Comparison of ENCODE assay signal across 8 cellular contexts in the genomic region with DNA sequence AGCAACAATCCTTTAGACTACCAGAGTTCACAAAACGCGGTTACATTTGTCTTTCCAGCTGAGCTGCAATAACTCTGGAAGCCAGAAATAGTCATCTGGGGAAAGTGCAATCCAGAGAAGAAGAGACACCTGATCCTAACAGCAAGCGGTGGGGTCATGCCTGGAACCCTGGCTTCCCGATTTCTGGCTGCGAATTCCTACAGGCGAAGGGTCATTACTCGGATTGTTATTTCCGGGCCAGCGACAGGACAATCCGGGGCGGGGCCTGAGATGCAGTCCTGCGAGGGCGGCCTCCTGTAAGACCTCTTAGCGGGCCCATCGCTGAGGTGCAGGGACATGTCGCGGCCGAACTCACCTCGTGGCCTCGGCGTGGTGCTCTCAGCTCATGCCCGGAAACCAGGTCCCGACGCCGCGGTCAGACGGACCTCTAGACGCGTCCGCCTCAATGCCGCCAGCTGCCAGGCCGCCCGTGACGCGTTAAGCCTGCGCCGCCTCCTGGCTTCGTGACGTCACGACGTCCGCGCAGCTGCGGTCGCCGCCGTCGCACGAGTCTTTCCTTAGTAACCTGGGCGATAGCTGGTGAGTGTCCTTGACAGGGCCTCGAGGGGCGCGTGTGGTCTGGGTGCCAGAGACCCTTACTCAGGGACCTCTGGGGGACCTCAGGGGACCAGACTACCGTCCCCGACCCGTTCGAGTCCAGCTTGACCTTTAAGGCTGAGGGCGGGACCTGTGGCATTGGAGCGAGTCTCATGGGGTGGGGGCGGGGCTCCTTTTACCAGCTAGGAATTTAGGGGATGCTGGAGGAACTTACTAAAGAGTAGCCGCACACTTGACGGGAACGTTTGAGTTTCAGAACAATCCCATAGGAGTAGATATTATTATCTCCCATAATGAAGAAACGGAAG. TPM values are rescaled to one million over a fixed set of nuclear protein-coding genes. Genes with fewer than 3 reads are reported as not detected.
DNase-seq lines count a peak whose midpoint lies in the region; ATAC-seq and TF ChIP-seq lines count a peak whose summit lies in the region.

Gene MRRF, plus strand, starts transcription at position 523 of the 905 bp plus-strand sequence. CDS start 6,010 bp downstream, outside the sequence.
Gene RBM18, minus strand, starts transcription at position 481 of the 905 bp plus-strand sequence. CDS start 3,348 bp downstream, outside the sequence.

- H3K4me1 Mint-ChIP-seq in activated naive CD8-positive, alpha-beta T cell treated with anti-CD3 and anti-CD28 coated beads, Interleukin-2, amount 10 ng/mL, durations not matched to agents 7 days and 5 days = peaks cover 30% of the 10 kb centered on the region

- H3K4me1 ChIP-seq in ovary (ENCODE audit: insufficient read depth) (peaks cover 12% of the 10 kb centered on the region), thymus (ENCODE audit: control insufficient read depth, insufficient read depth, low read length) (peaks cover 14% of the 10 kb centered on the region)

- DNase-seq in GM10266 (ENCODE audit: extremely low spot score) (peak; percentile 82), NCI-H1048 (lab: John Stamatoyannopoulos, UW) (peak; percentile 48), Right ventricle myocardium inferior (ENCODE audit: missing footprints) (peak; percentile 97), ovary (peak; percentile 85 to 94 (median 89))
- DNase-seq in activated naive CD8-positive, alpha-beta T cell treated with anti-CD3 and anti-CD28 coated beads, Interleukin-2, amount 10 ng/mL, durations not matched to agents 7 days and 5 days = peak; percentile 96

- H3K4me2 ChIP-seq in SU-DHL-6 (ENCODE audit: low read depth, low read length, poor library complexity, severe bottlenecking) = peak within 1 kb of the TSS; percentile 91

- no peak for TF ChIP-seq EP300 in ovary (IDR thresholded peaks at IDR 0.05)

- intact Hi-C loops in Right ventricle myocardium inferior (cut with DNase I) = loop anchor here (2.0 to 10.0 kb wide), 3 partner anchors 84 to 560 kb away; partner anchors contain the start of genes MORN5, NDUFA8 and PDCL
- intact Hi-C loops in ovary (cut with DNase I) = loop anchor here in 1 of 4 donors (10.0 kb wide), 1 partner anchor 170 kb away; the partner anchor contains the start of gene TTLL11

- WGBS in ovary, 3 donors = 0% methylated on average over 41 to 64 of the region's 64 CpGs
- under 1% methylated on average over 64 of the region's 64 CpGs for WGBS in thymus

- H3K27ac Mint-ChIP-seq in activated naive CD8-positive, alpha-beta T cell treated with anti-CD3 and anti-CD28 coated beads, Interleukin-2, amount 10 ng/mL, durations not matched to agents 7 days and 5 days = peak within 1 kb of the TSS; percentile 99

- peak within 1 kb of the TSS; percentile 74 for H2AFZ ChIP-seq in SU-DHL-6 (ENCODE audit: low read depth, low read length, severe bottlenecking)

- POLR2A ChIA-PET in activated naive CD8-positive, alpha-beta T cell treated with anti-CD3 and anti-CD28 coated beads, Interleukin-2, amount 10 ng/mL, durations not matched to agents 7 days and 5 days (lab: Charles Lee) = interaction anchor here (0.7 to 2.7 kb wide), 13 partner anchors 13 to 641 kb away, joined by 3 to 15 read pairs (median 3); partner anchors contain the start of genes MORN5, NDUFA8 and RC3H2

- H3K9me3 Mint-ChIP-seq in activated naive CD8-positive, alpha-beta T cell treated with anti-CD3 and anti-CD28 coated beads, Interleukin-2, amount 10 ng/mL, durations not matched to agents 7 days and 5 days = no peaks in the 10 kb centered on the region

- H3K36me3 ChIP-seq in SU-DHL-6 (ENCODE audit: low read length) (peaks cover 8% of the 10 kb centered on the region; the same call in 1 of the 2 replicates), ovary (no peaks in the 10 kb centered on the region), thymus (ENCODE audit: control insufficient read depth, insufficient read depth) (peaks cover 21% of the 10 kb centered on the region)

- H3K27me3 ChIP-seq in SU-DHL-6 (ENCODE audit: low read length) = no peaks in the 10 kb centered on the region
- H3K27me3 ChIP-seq in ovary = no peaks in the 10 kb centered on the region
- no peaks in the 10 kb centered on the region for H3K27me3 ChIP-seq in thymus (ENCODE audit: control insufficient read depth, insufficient read depth)

- H3K27me3 Mint-ChIP-seq in activated naive CD8-positive, alpha-beta T cell treated with anti-CD3 and anti-CD28 coated beads, Interleukin-2, amount 10 ng/mL, durations not matched to agents 7 days and 5 days = no peaks in the 10 kb centered on the region

- peak within 1 kb of the TSS; percentile 95 for H3K27ac ChIP-seq in SU-DHL-6 (ENCODE audit: low read depth, low read length)
- H3K27ac ChIP-seq in ovary = peak within 1 kb of the TSS; percentile 78 to 84
- peak within 1 kb of the TSS; percentile 94 for H3K27ac ChIP-seq in thymus (ENCODE audit: low read depth)

- TF ChIP-seq CTCF in GM10266 (IDR thresholded peaks at IDR 0.05; ENCODE audit: control insufficient read depth, insufficient read depth, low read depth, missing control alignments) = no peak
- TF ChIP-seq CTCF in SU-DHL-6 (IDR thresholded peaks at IDR 0.05; ENCODE audit: insufficient read depth, low read length, poor library complexity, severe bottlenecking) = no peak
- peak in 1 of 3 donors; percentile 44 for TF ChIP-seq CTCF in ovary (IDR thresholded peaks at IDR 0.05)

- H3K4me3 Mint-ChIP-seq in activated naive CD8-positive, alpha-beta T cell treated with anti-CD3 and anti-CD28 coated beads, Interleukin-2, amount 10 ng/mL, durations not matched to agents 7 days and 5 days = peak within 1 kb of the TSS; percentile 99

- no peaks in the 10 kb centered on the region for H4K20me1 ChIP-seq in SU-DHL-6 (ENCODE audit: low read depth, low read length)

- no peaks in the 10 kb centered on the region for H3K9me2 ChIP-seq in SU-DHL-6 (replicated peaks; ENCODE audit: insufficient read depth, low read length)

- TF ChIP-seq POLR2A in ovary (IDR thresholded peaks at IDR 0.05) = peak; percentile 74

- peaks cover 81% of the 10 kb centered on the region for H3K79me2 ChIP-seq in SU-DHL-6 (ENCODE audit: insufficient read depth, low read length)

- H3K9me3 ChIP-seq in SU-DHL-6 (ENCODE audit: insufficient read depth, low read length) = no peaks in the 10 kb centered on the region
- no peaks in the 10 kb centered on the region for H3K9me3 ChIP-seq in ovary
- H3K9me3 ChIP-seq in thymus (ENCODE audit: control insufficient read depth) = no peaks in the 10 kb centered on the region

- peak; percentile 82 for ATAC-seq in HG02571 (IDR thresholded peaks at IDR 0.05; ENCODE audit: unreplicated experiment)
- ATAC-seq in activated naive CD8-positive, alpha-beta T cell treated with anti-CD3 and anti-CD28 coated beads, Interleukin-2, amount 10 ng/mL, durations not matched to agents 7 days and 5 days (ENCODE audit: low read depth) = peak; percentile 83
- ATAC-seq in Right ventricle myocardium inferior = peak; percentile 90

- peaks cover 7% of the 10 kb centered on the region for H3K36me3 Mint-ChIP-seq in activated naive CD8-positive, alpha-beta T cell treated with anti-CD3 and anti-CD28 coated beads, Interleukin-2, amount 10 ng/mL, durations not matched to agents 7 days and 5 days

- H3K4me3 ChIP-seq in SU-DHL-6 (ENCODE audit: insufficient read depth, low read length, poor library complexity, severe bottlenecking) = peak within 1 kb of the TSS; percentile 97
- H3K4me3 ChIP-seq in ovary = peak within 1 kb of the TSS; percentile 85
- peak within 1 kb of the TSS; percentile 95 for H3K4me3 ChIP-seq in thymus (ENCODE audit: low read length)

- peak within 1 kb of the TSS; percentile 89 for H3K9ac ChIP-seq in SU-DHL-6 (ENCODE audit: low read length)

- H3F3A ChIP-seq in SU-DHL-6 (ENCODE audit: insufficient read depth) = peaks cover 27% of the 10 kb centered on the region

RNA-seq across cellular contexts. Expression of gene MRRF, which starts in this region (rescaled TPM):
- 10 to 100 TPM; 28.4 to 29.0 TPM for total RNA-seq in activated naive CD8-positive, alpha-beta T cell treated with anti-CD3 and anti-CD28 coated beads, Interleukin-2, amount 10 ng/mL, durations not matched to agents 7 days and 5 days
- total RNA-seq in Right ventricle myocardium inferior (39.1 TPM), ovary (10 to 100 TPM; 17.9 to 28.5 (median 22.2) TPM)
- polyA plus RNA-seq in ovary (10 to 100 TPM; 15.6 to 29.8 TPM), thymus (27.0 TPM)

RNA-seq across cellular contexts. Expression of gene RBM18, which starts in this region (rescaled TPM):
- total RNA-seq in activated naive CD8-positive, alpha-beta T cell treated with anti-CD3 and anti-CD28 coated beads, Interleukin-2, amount 10 ng/mL, durations not matched to agents 7 days and 5 days = 10 to 100 TPM; 20.9 to 23.4 TPM
- 38.5 TPM for total RNA-seq in Right ventricle myocardium inferior
- total RNA-seq in ovary = 10 to 100 TPM in 6 of 7 donors, 1 to 10 TPM in 1; 8.3 to 23.7 (median 17.0) TPM
- 10 to 100 TPM in 1 of 2 donors, 1 to 10 TPM in 1; 9.5 to 25.0 TPM for polyA plus RNA-seq in ovary
- 10.6 TPM for polyA plus RNA-seq in thymus

Comparison
In these comparisons a context has a peak if more than half of its experiments do, and no peak if none do; other contexts are left out.
1. Peak in every context shown above with its lines: DNase-seq, ATAC-seq, H3K4me3 ChIP-seq and H3K27ac ChIP-seq.